Comparison of ENCODE assay signal across 8 cellular contexts in the genomic region with DNA sequence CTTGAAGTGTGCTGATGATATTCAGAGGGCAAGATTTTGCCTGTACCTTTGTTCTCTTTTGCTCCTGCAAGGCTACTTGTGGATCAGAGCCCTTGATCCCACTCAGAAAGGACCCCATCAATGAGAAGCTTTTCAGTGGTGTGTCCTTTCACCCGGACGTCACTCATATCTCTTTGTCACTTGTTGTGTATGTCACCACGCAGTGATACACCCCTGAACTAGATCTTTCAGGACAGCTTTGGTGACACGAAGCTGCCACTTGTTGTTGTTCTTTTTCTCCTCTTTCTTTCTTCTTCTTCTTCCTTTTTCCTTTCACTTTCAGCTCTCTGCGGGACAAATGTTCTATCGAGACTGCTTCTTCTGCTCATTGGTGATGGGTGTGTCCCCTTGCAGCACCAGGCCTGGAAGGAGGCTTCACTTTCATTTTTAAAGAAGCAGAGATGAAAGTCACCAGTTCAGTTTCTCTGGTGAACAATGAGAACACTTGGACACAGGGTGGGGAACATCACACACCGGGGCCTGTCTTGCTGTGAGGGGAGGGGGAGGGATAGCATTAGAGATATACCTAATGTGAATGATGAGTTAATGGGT.
A peak's percentile ranks its signal among the peaks of the same experiment; 100 is the strongest.
DNase-seq lines count a peak whose midpoint lies in the region; ATAC-seq lines count a peak whose summit lies in the region.

No MANE protein-coding gene starts in this region.

- H3K36me3 Mint-ChIP-seq in activated T-helper 1 cell treated with anti-CD3 and anti-CD28 coated beads, Interleukin-12 subunit alpha, Interleukin-12 subunit beta, Interleukin-2, Interleukin-4 antibody, amounts not matched to agents 30 ng/mL and 10 ng/mL and 1 ng/mL, durations not matched to agents 14 hours and 24 hours and 36 hours (ENCODE audit: low read depth): peaks cover 9% of the 10 kb centered on the region

- 0 out of 2 replicates have a peak overlapping the region, but pooled peaks have one; percentile 23 for H3K4me3 ChIP-seq in BLaER1

- no peaks in the 10 kb centered on the region for H3K27me3 ChIP-seq in BLaER1

- H3K4me1 ChIP-seq in BLaER1: peaks cover 30% of the 10 kb centered on the region

- peak; percentile 14 for DNase-seq in activated T-helper 1 cell treated with anti-CD3 and anti-CD28 coated beads, Interleukin-12 subunit alpha, Interleukin-12 subunit beta, Interleukin-2, Interleukin-4 antibody, amounts not matched to agents 30 ng/mL and 10 ng/mL and 1 ng/mL, durations not matched to agents 14 hours and 24 hours and 36 hours (ENCODE audit: low spot score)
- DNase-seq in myocyte (ENCODE audit: low read depth) (peak; percentile 32), NCI-H2171 (lab: John Stamatoyannopoulos, UW) (no peak), SHP77 (lab: John Stamatoyannopoulos, UW) (no peak), NCI-H2029 (lab: John Stamatoyannopoulos, UW) (no peak)

- H3K9me3 ChIP-seq in BLaER1: no peaks in the 10 kb centered on the region

- H3K27ac ChIP-seq in BLaER1: no peak overlapping the region

- peak overlapping the region; percentile 97 for H3K27ac Mint-ChIP-seq in activated T-helper 1 cell treated with anti-CD3 and anti-CD28 coated beads, Interleukin-12 subunit alpha, Interleukin-12 subunit beta, Interleukin-2, Interleukin-4 antibody, amounts not matched to agents 30 ng/mL and 10 ng/mL and 1 ng/mL, durations not matched to agents 14 hours and 24 hours and 36 hours

- H3K9me3 Mint-ChIP-seq in activated T-helper 1 cell treated with anti-CD3 and anti-CD28 coated beads, Interleukin-12 subunit alpha, Interleukin-12 subunit beta, Interleukin-2, Interleukin-4 antibody, amounts not matched to agents 30 ng/mL and 10 ng/mL and 1 ng/mL, durations not matched to agents 14 hours and 24 hours and 36 hours: no peaks in the 10 kb centered on the region

- intact Hi-C loops in activated T-helper 1 cell treated with anti-CD3 and anti-CD28 coated beads, Interleukin-12 subunit alpha, Interleukin-12 subunit beta, Interleukin-2, Interleukin-4 antibody, amounts not matched to agents 30 ng/mL and 10 ng/mL and 1 ng/mL, durations not matched to agents 14 hours and 24 hours and 36 hours (cut with micrococcal nuclease): loop anchor here (2.0 to 5.0 kb wide), 6 partner anchors 250 to 1096 kb away; partner anchors contain the start of genes FAAH2, RRAGB, SPIN2B and UBQLN2

- peak; percentile 94 for ATAC-seq in GM19351 (IDR thresholded peaks at IDR 0.05; ENCODE audit: unreplicated experiment)
- peak; percentile 95 for ATAC-seq in HG03354 (IDR thresholded peaks at IDR 0.05; ENCODE audit: poor library complexity, severe bottlenecking, unreplicated experiment)

- H3K4me1 Mint-ChIP-seq in activated T-helper 1 cell treated with anti-CD3 and anti-CD28 coated beads, Interleukin-12 subunit alpha, Interleukin-12 subunit beta, Interleukin-2, Interleukin-4 antibody, amounts not matched to agents 30 ng/mL and 10 ng/mL and 1 ng/mL, durations not matched to agents 14 hours and 24 hours and 36 hours (ENCODE audit: low read depth): peaks cover 38% of the 10 kb centered on the region

- H3K9ac ChIP-seq in BLaER1: no peak overlapping the region

- peaks cover 23% of the 10 kb centered on the region for H4K20me1 ChIP-seq in BLaER1

- no peaks in the 10 kb centered on the region for H3K36me3 ChIP-seq in BLaER1

- peak overlapping the region; percentile 60 for H3K4me2 ChIP-seq in BLaER1

- peak overlapping the region; percentile 80 for H3K4me3 Mint-ChIP-seq in activated T-helper 1 cell treated with anti-CD3 and anti-CD28 coated beads, Interleukin-12 subunit alpha, Interleukin-12 subunit beta, Interleukin-2, Interleukin-4 antibody, amounts not matched to agents 30 ng/mL and 10 ng/mL and 1 ng/mL, durations not matched to agents 14 hours and 24 hours and 36 hours

- no peaks in the 10 kb centered on the region for H3K27me3 Mint-ChIP-seq in activated T-helper 1 cell treated with anti-CD3 and anti-CD28 coated beads, Interleukin-12 subunit alpha, Interleukin-12 subunit beta, Interleukin-2, Interleukin-4 antibody, amounts not matched to agents 30 ng/mL and 10 ng/mL and 1 ng/mL, durations not matched to agents 14 hours and 24 hours and 36 hours (ENCODE audit: insufficient read depth)

Comparison
In these comparisons a context has a peak if more than half of its experiments do, and no peak if none do; other contexts are left out.
1. DNase-seq: peak in activated T-helper 1 cell treated with anti-CD3 and anti-CD28 coated beads, Interleukin-12 subunit alpha, Interleukin-12 subunit beta, Interleukin-2, Interleukin-4 antibody, amounts not matched to agents 30 ng/mL and 10 ng/mL and 1 ng/mL, durations not matched to agents 14 hours and 24 hours and 36 hours (single experiment) and myocyte (single experiment); none in NCI-H2171 (single experiment), SHP77 (0 of 2) and NCI-H2029 (single experiment).